ENCODE assay signal across 11 cellular contexts in the genomic region with DNA sequence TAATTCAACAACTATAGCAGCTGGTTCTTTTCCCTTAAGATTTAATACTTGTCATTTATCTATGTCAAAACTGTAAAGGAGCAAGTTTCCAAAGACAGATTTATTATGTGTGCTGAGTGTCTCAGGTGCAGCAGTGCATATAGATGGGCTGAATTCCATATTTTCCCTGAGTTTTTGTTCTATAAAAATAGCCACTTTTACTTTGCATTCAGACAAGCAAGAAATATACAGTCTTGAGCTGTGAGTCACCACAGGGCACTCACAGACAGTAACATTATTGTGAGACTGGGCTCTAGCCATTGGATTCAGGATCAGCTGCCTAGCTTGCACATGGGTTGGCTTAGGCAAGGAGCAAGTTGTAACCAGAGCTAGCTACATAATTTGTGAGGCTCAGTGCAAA.
DNase-seq lines count a peak whose midpoint lies in the region; ATAC-seq and TF ChIP-seq lines count a peak whose summit lies in the region.
"Had no signal": no experiment of that assay in that cellular context is flagged by ENCODE, and none has a peak within 500 bp of the region (broad histone marks: within the 10 kb centered on the region; RNA-seq: fewer than 3 reads in every experiment).

No MANE protein-coding gene starts in this region.

- H3K4me1 ChIP-seq in Panc1 (ENCODE audit: control insufficient read depth, insufficient read depth, low read length) (peaks cover 13% of the 10 kb centered on the region), trophoblast cell (ENCODE audit: control insufficient read depth in 1 of 2, insufficient read depth in 2 of 2, low read length in 2 of 2) (peaks cover 5 to 8% of the 10 kb centered on the region in 2 experiments), H9 (ENCODE audit: insufficient read depth, low read length) (no peaks in the 10 kb centered on the region)

- H2BK12ac ChIP-seq in trophoblast cell (ENCODE audit: low read length) (no peak overlapping the region), H9 (ENCODE audit: insufficient read length, low read depth, low read length) (no peak overlapping the region)

- H3K4ac ChIP-seq in trophoblast cell (ENCODE audit: low read depth, low read length) (no peak overlapping the region), H9 (ENCODE audit: low read depth, low read length) (no peak overlapping the region)

- CTCF ChIA-PET in Panc1 (lab: Charles Lee), result interaction anchor here (0.7 kb wide), 1 partner anchor 109 kb away, joined by 3 read pairs; no protein-coding TSS in a partner anchor

- H3K27me3 Mint-ChIP-seq in H9 (ENCODE audit: low read depth), result peaks cover 2% of the 10 kb centered on the region; the same call in 1 of the 2 replicates

- H4K5ac ChIP-seq in H9 (ENCODE audit: insufficient read length, low read depth, low read length), result no peak overlapping the region

- peaks cover 6 to 11% of the 10 kb centered on the region in 2 experiments; a peak in 3 of 4 replicates for H3K4me1 Mint-ChIP-seq in H9
- H3K4me1 Mint-ChIP-seq: natural killer cell had no signal

- peak; percentile 88 for ATAC-seq in Panc1
- ATAC-seq in HG02981 (IDR thresholded peaks at IDR 0.05; ENCODE audit: unreplicated experiment), result no peak
- ATAC-seq: natural killer cell had no signal

- H4K20me1 ChIP-seq in H9 (ENCODE audit: control insufficient read depth, insufficient read depth, insufficient read length), result no peaks in the 10 kb centered on the region

- no peak overlapping the region for H2BK20ac ChIP-seq in H9 (ENCODE audit: low read depth, low read length, poor library complexity, severe bottlenecking)

- no peak overlapping the region for H3K4me2 ChIP-seq in trophoblast cell (ENCODE audit: low read length)
- H3K4me2 ChIP-seq in H9 (ENCODE audit: insufficient read depth, insufficient read length, low read length), result no peak overlapping the region

- peaks cover 0 to 2% of the 10 kb centered on the region in 2 experiments; a peak in 1 of 5 replicates for H3K9me3 Mint-ChIP-seq in H9
- H3K9me3 Mint-ChIP-seq: natural killer cell had no signal

- in situ Hi-C loops in Panc1 (cut with HindIII; ENCODE audit: low pct_unique_long_range_greater_than_20kb, low sequenced_read_pairs), result no loop called here

- H2BK5ac ChIP-seq in trophoblast cell (ENCODE audit: low read depth, low read length, poor library complexity) (no peak overlapping the region), H9 (ENCODE audit: insufficient read length, low read length) (no peak overlapping the region)

- H3K18ac ChIP-seq in trophoblast cell (ENCODE audit: low read length) (no peak overlapping the region), H9 (ENCODE audit: insufficient read length, low read depth, low read length) (no peak overlapping the region)

- no peak overlapping the region for H3K4me3 ChIP-seq in Panc1 (ENCODE audit: low read depth in 2 of 2, low read length in 2 of 2)
- H3K4me3 ChIP-seq in fibroblast of pulmonary artery (replicated peaks; ENCODE audit: low read depth, low read length), result no peak overlapping the region
- H3K4me3 ChIP-seq in trophoblast cell (ENCODE audit: low read depth, low read length), result no peak overlapping the region
- H3K4me3 ChIP-seq: dorsolateral prefrontal cortex had no signal

- H2AK5ac ChIP-seq in trophoblast cell (ENCODE audit: low read length) (no peak overlapping the region), H9 (ENCODE audit: insufficient read length, low read length) (no peak overlapping the region)

- no peak overlapping the region for H2AFZ ChIP-seq in trophoblast cell (ENCODE audit: insufficient read depth, low read length, poor library complexity)
- H2AFZ ChIP-seq in H9 (ENCODE audit: low read length), result no peak overlapping the region

- DNase-seq in COLO829 (ENCODE audit: low spot score), result peak; percentile 97
- DNase-seq in Panc1 (ENCODE audit: low read depth, low spot score), result no peak
- peak; percentile 48 for DNase-seq in fibroblast of pulmonary artery (ENCODE audit: low read depth)
- peak; percentile 55 to 69 for DNase-seq in trophoblast cell
- DNase-seq in NCI-H1930 (lab: John Stamatoyannopoulos, UW), result no peak
- no peak for DNase-seq in H9
- DNase-seq in erythroblast (lab: John Stamatoyannopoulos, UW), result no peak
- DNase-seq: natural killer cell, OCI-M1 had no signal

- H3K27me3 ChIP-seq in Panc1 (ENCODE audit: control insufficient read depth, insufficient read depth, low read length) (no peaks in the 10 kb centered on the region; the same call in none of the 2 replicates), trophoblast cell (ENCODE audit: insufficient read depth, low read length) (no peaks in the 10 kb centered on the region), H9 (ENCODE audit: insufficient read depth, low read length) (no peaks in the 10 kb centered on the region)
- H3K27me3 ChIP-seq: dorsolateral prefrontal cortex had no signal

- H2BK15ac ChIP-seq in H9 (ENCODE audit: low read depth, low read length), result no peak overlapping the region

- H3K36me3 Mint-ChIP-seq in H9 (ENCODE audit: insufficient read depth in 1 of 3, low read depth in 3 of 3), result 0 out of 7 replicates have a peak, but pooled peaks cover 0 to 4% (median 0%) of the 10 kb centered on the region in 3 experiments
- H3K36me3 Mint-ChIP-seq: natural killer cell had no signal

- H4K12ac ChIP-seq in trophoblast cell (ENCODE audit: low read depth, low read length), result no peak overlapping the region

- no peak for TF ChIP-seq POLR2A in erythroblast (IDR thresholded peaks at IDR 0.05; ENCODE audit: low read length)

- no peak overlapping the region for H3K27ac Mint-ChIP-seq in H9
- H3K27ac Mint-ChIP-seq: natural killer cell had no signal

- H3K4me3 Mint-ChIP-seq in H9, result no peak overlapping the region
- H3K4me3 Mint-ChIP-seq: natural killer cell had no signal

- no peaks in the 10 kb centered on the region for H3K79me2 ChIP-seq in trophoblast cell (ENCODE audit: control insufficient read depth, insufficient read depth, low read length, poor library complexity)
- no peaks in the 10 kb centered on the region for H3K79me2 ChIP-seq in H9 (ENCODE audit: insufficient read depth, low read length)

- H3K36me3 ChIP-seq in Panc1 (ENCODE audit: control insufficient read depth, insufficient read depth, low read length) (no peaks in the 10 kb centered on the region), trophoblast cell (ENCODE audit: control insufficient read depth in 1 of 2, insufficient read depth in 2 of 2, low read length in 2 of 2) (no peaks in the 10 kb centered on the region)

- H3K9me3 ChIP-seq in Panc1 (ENCODE audit: control insufficient read depth, insufficient read depth, low read depth, low read length) (no peaks in the 10 kb centered on the region), trophoblast cell (ENCODE audit: insufficient read depth, low read depth, low read length) (peaks cover 2% of the 10 kb centered on the region), H9 (ENCODE audit: control insufficient read depth, low read depth, low read length) (no peaks in the 10 kb centered on the region)

- intact Hi-C loops in Panc1 (cut with micrococcal nuclease; ENCODE audit: unreplicated experiment), result no loop called here

- H4K91ac ChIP-seq in trophoblast cell (ENCODE audit: low read depth, low read length) (no peak overlapping the region), H9 (ENCODE audit: insufficient read length, low read depth, low read length) (no peak overlapping the region)

- H3K56ac ChIP-seq in H9 (ENCODE audit: insufficient read length, low read depth, low read length), result no peak overlapping the region

- no peak for TF ChIP-seq CTCF in Panc1 (IDR thresholded peaks at IDR 0.05)
- TF ChIP-seq CTCF in fibroblast of pulmonary artery (IDR thresholded peaks at IDR 0.05; ENCODE audit: low read length, missing control alignments), result no peak
- no peak for TF ChIP-seq CTCF in H9 (conservative IDR thresholded peaks at IDR 0.05)

- H4K8ac ChIP-seq in trophoblast cell (ENCODE audit: low read depth, low read length) (no peak overlapping the region), H9 (replicated peaks; ENCODE audit: insufficient read length, low read depth, low read length) (no peak overlapping the region)

- POLR2A ChIA-PET in Panc1 (lab: Charles Lee), result no interaction called here

- BruUV-seq in Panc1 (replicated peaks; lab: Mats Ljungman, UMichigan), result no TSS peak

- H3K79me1 ChIP-seq in trophoblast cell (ENCODE audit: low read length) (no peaks in the 10 kb centered on the region), H9 (ENCODE audit: insufficient read depth, low read depth, low read length, poor library complexity, severe bottlenecking) (no peaks in the 10 kb centered on the region)

- H3K23ac ChIP-seq in trophoblast cell (ENCODE audit: low read length) (no peak overlapping the region), H9 (ENCODE audit: insufficient read length, low read depth, low read length) (no peak overlapping the region)

- no peak overlapping the region for H2BK120ac ChIP-seq in trophoblast cell (ENCODE audit: insufficient read depth, low read length, poor library complexity)
- no peak overlapping the region for H2BK120ac ChIP-seq in H9 (ENCODE audit: low read depth, low read length, poor library complexity, severe bottlenecking)

- H3K9ac ChIP-seq in trophoblast cell (ENCODE audit: low read length) (no peak overlapping the region), H9 (ENCODE audit: extremely low read depth, insufficient read length, low read length) (no peak overlapping the region)

- no peaks in the 10 kb centered on the region for H3K23me2 ChIP-seq in H9 (ENCODE audit: insufficient read length, low read depth, low read length, poor library complexity, severe bottlenecking)

- no peak overlapping the region for H3T11ph ChIP-seq in H9 (ENCODE audit: low read length)

- H3K14ac ChIP-seq in trophoblast cell (ENCODE audit: low read length) (no peak overlapping the region), H9 (ENCODE audit: insufficient read depth, low read length) (no peak overlapping the region)

- H3K27ac ChIP-seq in Panc1 (ENCODE audit: low read length) (0 out of 2 replicates have a peak overlapping the region, but pooled peaks have one; percentile 48), trophoblast cell (ENCODE audit: low read depth, low read length) (peak overlapping the region; percentile 63), H9 (ENCODE audit: insufficient read length, low read depth, low read length) (no peak overlapping the region)

Comparison
In these comparisons a context has a peak if more than half of its experiments do, and no peak if none do; other contexts are left out.
1. DNase-seq: peak in COLO829 (single experiment), fibroblast of pulmonary artery (single experiment) and trophoblast cell (2 of 2); none in Panc1 (single experiment), NCI-H1930 (0 of 2), H9 (single experiment) and erythroblast (0 of 2).